In genomic region chr3:52051444-52051843, GRCh38 we compare ENCODE assay signal across 1 cellular context.
TF ChIP-seq lines count a peak whose summit lies in the region.

No MANE protein-coding gene starts in this region.

TF ChIP-seq in IMR-90, 13 proteins besides CTCF, POLR2A, EP300 and RAD21:
- no peak for TF ChIP-seq NFE2L2 (IDR thresholded peaks at IDR 0.05; ENCODE audit: low read depth, low read length)
- TF ChIP-seq SMC3 (IDR thresholded peaks at IDR 0.05; ENCODE audit: low read depth, low read length) = no peak
- TF ChIP-seq, protein P1, sequence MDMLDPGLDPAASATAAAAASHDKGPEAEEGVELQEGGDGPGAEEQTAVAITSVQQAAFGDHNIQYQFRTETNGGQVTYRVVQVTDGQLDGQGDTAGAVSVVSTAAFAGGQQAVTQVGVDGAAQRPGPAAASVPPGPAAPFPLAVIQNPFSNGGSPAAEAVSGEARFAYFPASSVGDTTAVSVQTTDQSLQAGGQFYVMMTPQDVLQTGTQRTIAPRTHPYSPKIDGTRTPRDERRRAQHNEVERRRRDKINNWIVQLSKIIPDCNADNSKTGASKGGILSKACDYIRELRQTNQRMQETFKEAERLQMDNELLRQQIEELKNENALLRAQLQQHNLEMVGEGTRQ (IDR thresholded peaks at IDR 0.05; ENCODE audit: low read depth, low read length) = no peak
- no peak for TF ChIP-seq BHLHE40 (IDR thresholded peaks at IDR 0.05; ENCODE audit: low read depth, low read length)
- TF ChIP-seq RFX5 (IDR thresholded peaks at IDR 0.05; ENCODE audit: low read depth, low read length) = no peak
- no peak for TF ChIP-seq CEBPB (IDR thresholded peaks at IDR 0.05; ENCODE audit: low read depth, low read length)
